9 cellular contexts compared by ENCODE assay signal in the genomic region with DNA sequence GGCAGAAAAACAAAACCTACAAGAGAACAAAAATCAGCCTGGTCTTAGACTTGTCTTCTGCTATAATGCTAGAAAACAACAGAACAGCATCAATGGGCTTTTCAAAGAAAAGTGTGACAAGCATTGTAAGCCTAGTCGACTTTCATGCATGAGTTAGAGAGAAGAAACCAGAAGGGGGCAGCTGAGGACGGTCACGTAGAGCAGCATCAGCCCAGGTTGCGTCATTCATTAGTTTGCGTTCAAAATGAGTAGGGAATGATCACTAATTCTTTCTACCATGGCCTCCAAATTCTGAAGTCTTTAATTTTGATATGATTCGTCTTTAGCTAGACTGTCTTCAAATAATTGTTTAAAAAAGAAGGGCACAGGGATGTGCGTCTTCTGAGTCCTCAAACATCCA.
DNase-seq lines count a peak whose midpoint lies in the region; ATAC-seq and TF ChIP-seq lines count a peak whose summit lies in the region.
"Had no signal": no experiment of that assay in that cellular context is flagged by ENCODE, and none has a peak within 500 bp of the region (broad histone marks: within the 10 kb centered on the region; RNA-seq: fewer than 3 reads in every experiment).

No MANE protein-coding gene starts in this region.

- DNase-seq in ACHN (peak; percentile 7), NCI-H82 treated with DMSO at 0.1 percent for 48 hours (lab: John Stamatoyannopoulos, UW; ENCODE audit: unreplicated experiment) (peak; percentile 12), fibroblast of mammary gland (ENCODE audit: low read depth) (peak; percentile 71), NCI-H2196 (lab: John Stamatoyannopoulos, UW; ENCODE audit: unreplicated experiment) (no peak)

- H3K4me3 ChIP-seq in fibroblast of mammary gland (ENCODE audit: control insufficient read depth, low read depth, low read length) = no peak overlapping the region
- H3K4me3 ChIP-seq: tibial nerve had no signal

- TF ChIP-seq CTCF in GM12872 (IDR thresholded peaks at IDR 0.05; ENCODE audit: insufficient read depth, low read depth, low read length) (peak; percentile 45; the same call in 2 of the 3 replicates), fibroblast of mammary gland (conservative IDR thresholded peaks at IDR 0.05; ENCODE audit: control insufficient read depth, insufficient read depth, low read depth, low read length) (peak; percentile 45)

- ATAC-seq in GM18511 (IDR thresholded peaks at IDR 0.05; ENCODE audit: unreplicated experiment) (no peak), GM18519 (IDR thresholded peaks at IDR 0.05; ENCODE audit: low FRiP score, unreplicated experiment) (no peak), GM19463 (IDR thresholded peaks at IDR 0.05; ENCODE audit: unreplicated experiment) (no peak)

- in situ Hi-C loops in ACHN (cut with HindIII; ENCODE audit: low pct_ligation_motif_present, low pct_unique_long_range_greater_than_20kb, low sequenced_read_pairs) = no loop called here
